ENCODE assay signal across 35 cellular contexts in the genomic region with DNA sequence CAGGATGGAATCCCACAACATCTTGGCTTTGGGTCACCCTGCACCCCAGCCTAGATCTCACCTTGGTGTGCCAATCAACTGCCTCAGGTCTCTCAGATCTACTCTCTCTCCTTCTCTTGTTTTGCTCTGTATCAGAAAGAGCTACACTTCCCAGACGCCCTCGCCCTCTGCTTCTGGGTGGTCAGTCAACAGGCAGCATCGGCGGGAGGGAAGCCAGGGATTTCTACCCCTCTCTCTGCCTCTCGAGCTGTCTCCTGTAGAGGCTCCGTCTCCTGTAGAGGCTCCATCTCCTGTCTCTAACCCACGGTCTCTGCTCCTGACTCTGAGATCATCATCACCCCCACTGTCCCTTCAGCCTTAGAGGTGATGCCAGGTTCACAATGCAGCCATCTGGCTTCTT.
"Had no signal": no experiment of that assay in that cellular context is flagged by ENCODE, and none has a peak within 500 bp of the region (broad histone marks: within the 10 kb centered on the region; RNA-seq: fewer than 3 reads in every experiment).

No MANE protein-coding gene starts in this region.

- H3K9ac ChIP-seq: KMS-11 had no signal

- H3K27ac ChIP-seq: KMS-11 had no signal

- DNase-seq: Karpas-422, Kasumi-1, KBM-7, KG1, MG63, MM.1S, MV-4-11, NCI-H1048, NCI-H1092, NCI-H1092 treated with DMSO at 0.1 percent for 48 hours, NCI-H1105, NCI-H1105 treated with DMSO at 0.1 percent for 48 hours, NCI-H1417, NCI-H1417 treated with DMSO at 0.1 percent for 48 hours, NCI-H1436, NCI-H1436 treated with DMSO at 0.1 percent for 48 hours, NCI-H146, NCI-H1694, NCI-H1694 treated with DMSO at 0.1 percent for 48 hours, NCI-H187, NCI-H187 treated with DMSO at 0.1 percent for 48 hours, NCI-H1930, NCI-H2029, NCI-H2029 treated with DMSO at 0.1 percent for 48 hours, NCI-H2081, NCI-H2081 treated with DMSO at 0.1 percent for 48 hours, NCI-H2107, NCI-H2171, NCI-H2171 treated with DMSO at 0.1 percent for 48 hours, NCI-H2227 treated with DMSO at 0.1 percent for 48 hours, NCI-H226, NCI-H345, NCI-H446, NCI-H446 treated with DMSO at 0.1 percent for 48 hours had no signal

- H3K4me3 ChIP-seq: MG63 had no signal

- H3K36me3 ChIP-seq: MG63 had no signal

- H3K4me2 ChIP-seq: KMS-11 had no signal

- H3K27me3 ChIP-seq: MG63 had no signal

- H3K9me3 ChIP-seq: MG63 had no signal
